In the genomic region with DNA sequence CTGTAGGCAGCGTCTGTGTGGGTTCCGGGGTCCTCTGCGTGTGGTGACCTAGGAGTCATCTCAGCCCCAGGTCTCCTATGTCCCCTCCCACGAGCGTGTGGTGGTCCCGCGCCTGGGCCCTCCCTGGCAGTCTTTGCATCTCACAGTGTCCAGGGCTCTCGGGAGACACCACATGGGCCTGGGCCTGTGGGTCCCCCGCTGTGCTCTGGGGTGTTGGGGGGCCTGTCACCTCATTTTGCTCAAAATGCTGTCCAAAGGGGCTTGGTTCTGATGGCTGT, we compare ENCODE assay signal across 19 cellular contexts. TPM values are rescaled to one million over a fixed set of nuclear protein-coding genes. Genes with fewer than 3 reads are reported as not detected.
DNase-seq lines count a peak whose midpoint lies in the region; ATAC-seq, FAIRE-seq and TF ChIP-seq lines count a peak whose summit lies in the region.
"Had no signal": no experiment of that assay in that cellular context is flagged by ENCODE, and none has a peak within 500 bp of the region (broad histone marks: within the 10 kb centered on the region; RNA-seq: fewer than 3 reads in every experiment).

No MANE protein-coding gene starts in this region.

- no peaks in the 10 kb centered on the region for H3K79me2 ChIP-seq in HepG2 (ENCODE audit: insufficient read depth, low read length)

- H3K36me3 Mint-ChIP-seq in T-helper 17 cell (ENCODE audit: low read depth): peaks cover 8% of the 10 kb centered on the region

- CTCF ChIA-PET in HepG2 (lab: Yijun Ruan, JAX; ENCODE audit: low intra/inter-chr PET ratio, low total read pairs): no interaction called here

- no peak overlapping the region for H3K23ac ChIP-seq in neuronal stem cell (ENCODE audit: low read depth, low read length, poor library complexity)

- no peak overlapping the region for H2BK5ac ChIP-seq in neuronal stem cell (ENCODE audit: low read length)

- H3K9ac ChIP-seq in colonic mucosa (ENCODE audit: low read depth in 2 of 2, low read length in 2 of 2) (no peak overlapping the region), HepG2 (ENCODE audit: insufficient read depth, low read depth, low read length) (no peak overlapping the region), neuronal stem cell (ENCODE audit: low read depth, low read length, poor library complexity) (no peak overlapping the region)
- H3K9ac ChIP-seq: GM23248 had no signal

- no peaks in the 10 kb centered on the region for H3K4me1 ChIP-seq in colonic mucosa
- no peaks in the 10 kb centered on the region for H3K4me1 ChIP-seq in HepG2 (ENCODE audit: insufficient read depth, low read length)
- no peaks in the 10 kb centered on the region for H3K4me1 ChIP-seq in neuronal stem cell (ENCODE audit: control insufficient read depth in 2 of 2, insufficient read depth in 1 of 2, low read depth in 1 of 2, low read length in 2 of 2)
- H3K4me1 ChIP-seq in testis: no peaks in the 10 kb centered on the region
- H3K4me1 ChIP-seq: BE2C, Caco-2, HAP-1 had no signal

- H3K27me3 ChIP-seq in colonic mucosa: no peaks in the 10 kb centered on the region
- H3K27me3 ChIP-seq in HepG2 (ENCODE audit: control insufficient read depth in 1 of 2, insufficient read depth in 2 of 2, low read length in 2 of 2): no peaks in the 10 kb centered on the region
- no peaks in the 10 kb centered on the region for H3K27me3 ChIP-seq in neuronal stem cell (ENCODE audit: control insufficient read depth in 3 of 3, insufficient read depth in 3 of 3, low read depth in 1 of 3, low read length in 3 of 3)
- H3K27me3 ChIP-seq in testis: no peaks in the 10 kb centered on the region
- H3K27me3 ChIP-seq: BE2C had no signal

- peak; percentile 12 for DNase-seq in colonic mucosa
- DNase-seq in HepG2 (ENCODE audit: low spot score): no peak
- DNase-seq in neuronal stem cell (ENCODE audit: low spot score): no peak
- peak; percentile 4 for DNase-seq in testis
- no peak for DNase-seq in T-helper 17 cell
- no peak for DNase-seq in C1 segment of cervical spinal cord (lab: John Stamatoyannopoulos, UW)
- DNase-seq: ACHN, BE2C, Caco-2, GM23248 had no signal

- BruUV-seq in HepG2 (replicated peaks; lab: Mats Ljungman, UMichigan): no TSS peak

- TF ChIP-seq POLR2A in HepG2 (IDR thresholded peaks at IDR 0.05; ENCODE audit: insufficient read depth in 1 of 2, low read depth in 2 of 2, low read length in 2 of 2): no peak
- TF ChIP-seq POLR2A in testis (IDR thresholded peaks at IDR 0.05): no peak

- H4K8ac ChIP-seq in neuronal stem cell (ENCODE audit: low read depth, low read length): no peak overlapping the region

- intact Hi-C loops in colonic mucosa (cut with DNase I): no loop called here
- intact Hi-C loops in HepG2 (cut with micrococcal nuclease; ENCODE audit: unreplicated experiment): no loop called here
- intact Hi-C loops in testis (cut with DNase I; ENCODE audit: low total_unique reads): no loop called here

- no peaks in the 10 kb centered on the region for H3K27me3 Mint-ChIP-seq in T-helper 17 cell
- H3K27me3 Mint-ChIP-seq: CD4-positive, alpha-beta T cell had no signal

- no peak overlapping the region for H3K4me3 Mint-ChIP-seq in T-helper 17 cell
- H3K4me3 Mint-ChIP-seq: CD4-positive, alpha-beta T cell had no signal

- H3K36me3 ChIP-seq in colonic mucosa (peaks cover 4% of the 10 kb centered on the region), HepG2 (replicated peaks in 1 of 2; ENCODE audit: control insufficient read depth in 1 of 2, insufficient read depth in 2 of 2, low read length in 2 of 2) (peaks cover 23 to 63% of the 10 kb centered on the region in 2 experiments), neuronal stem cell (replicated peaks in 1 of 2; ENCODE audit: control insufficient read depth in 2 of 2, insufficient read depth in 2 of 2, low read length in 2 of 2) (peaks cover 74 to 99% of the 10 kb centered on the region in 2 donors), testis (ENCODE audit: low read depth, missing control alignments) (no peaks in the 10 kb centered on the region)

- H3K4me3 ChIP-seq in colonic mucosa (no peak overlapping the region), HepG2 (replicated peaks in 1 of 3; ENCODE audit: insufficient read depth in 1 of 3, low read depth in 2 of 3, low read length in 3 of 3) (no peak overlapping the region), neuronal stem cell (ENCODE audit: low read length in 2 of 2) (no peak overlapping the region), testis (no peak overlapping the region)
- H3K4me3 ChIP-seq: GM23248, HAP-1 had no signal

- no peak overlapping the region for H4K91ac ChIP-seq in neuronal stem cell (ENCODE audit: low read depth, low read length, poor library complexity)

- TF ChIP-seq CTCF in colonic mucosa (IDR thresholded peaks at IDR 0.05) (no peak), HepG2 (CRISPR knock-in tag; IDR thresholded peaks at IDR 0.05) (no peak), testis (IDR thresholded peaks at IDR 0.05) (no peak)

- H2BK15ac ChIP-seq in neuronal stem cell (ENCODE audit: low read length): no peak overlapping the region

- no peak for TF ChIP-seq EP300 in HepG2 (IDR thresholded peaks at IDR 0.05; ENCODE audit: low read depth in 2 of 2, low read length in 2 of 2)
- TF ChIP-seq EP300 in HepG2 (CRISPR knock-in tag; IDR thresholded peaks at IDR 0.05; ENCODE audit: borderline replicate concordance): no peak

- H2AK5ac ChIP-seq in neuronal stem cell (ENCODE audit: low read depth, low read length): no peak overlapping the region

- no peak overlapping the region for H3K18ac ChIP-seq in neuronal stem cell (ENCODE audit: low read length)

- in situ Hi-C loops in HepG2 (cut with HindIII; ENCODE audit: extremely low pct_ligation_motif_present, low pct_unique_long_range_greater_than_20kb): no loop called here

- WGBS in HepG2 (ENCODE audit: low lambda C conversion rate): 100% methylated on average over 1 of the region's 9 CpGs
- no CpG with 5 or more reads among the region's 9 CpGs for WGBS in neuronal stem cell (ENCODE audit: extremely low coverage in 2 of 2, insufficient read length in 2 of 2, insufficient replicate concordance in 1 of 2), 2 donors
- WGBS in testis, 2 donors: 96% methylated on average over 9 of the region's 9 CpGs; no CpG with 5 or more reads in 1 of the 2 donors

- no peak overlapping the region for H3K4ac ChIP-seq in neuronal stem cell (ENCODE audit: low read length)

- H3K9me3 ChIP-seq in colonic mucosa (no peaks in the 10 kb centered on the region), HepG2 (ENCODE audit: low read length) (no peaks in the 10 kb centered on the region), neuronal stem cell (replicated peaks in 1 of 2; ENCODE audit: control insufficient read depth in 2 of 2, insufficient read depth in 1 of 2, low read depth in 1 of 2, low read length in 2 of 2) (peaks cover 0 to 5% of the 10 kb centered on the region in 2 donors), testis (no peaks in the 10 kb centered on the region), T-helper 17 cell (ENCODE audit: control insufficient read depth, low read length, poor library complexity, severe bottlenecking) (no peaks in the 10 kb centered on the region)
- H3K9me3 ChIP-seq: BE2C, Caco-2, HAP-1 had no signal

- no peak for TF ChIP-seq RAD21 in HepG2 (CRISPR knock-in tag; IDR thresholded peaks at IDR 0.05)

- H3K14ac ChIP-seq in neuronal stem cell (ENCODE audit: low read length): peak overlapping the region; percentile 21

- no peak overlapping the region for H2BK120ac ChIP-seq in neuronal stem cell (ENCODE audit: low read depth, low read length)

- H3K27ac Mint-ChIP-seq in T-helper 17 cell: no peak overlapping the region
- H3K27ac Mint-ChIP-seq: CD4-positive, alpha-beta T cell had no signal

- H3K4me1 Mint-ChIP-seq in T-helper 17 cell: no peaks in the 10 kb centered on the region

- no peak overlapping the region for H3K4me2 ChIP-seq in HepG2 (ENCODE audit: low read depth, low read length)
- no peak overlapping the region for H3K4me2 ChIP-seq in neuronal stem cell (ENCODE audit: insufficient read depth, low read length, poor library complexity, severe bottlenecking)

- H4K20me1 ChIP-seq in HepG2 (ENCODE audit: insufficient read depth, low read length): no peaks in the 10 kb centered on the region

- no peak for FAIRE-seq in HepG2 (lab: Jason Lieb, UNC)
- FAIRE-seq: A204.1, D721Med, G401.6, GM12891, GM19239 had no signal

- POLR2A ChIA-PET in HepG2 (lab: Yijun Ruan, JAX): no interaction called here

- ATAC-seq in HepG2: no peak
- ATAC-seq in T-helper 17 cell: no peak
- ATAC-seq in GM21717 (IDR thresholded peaks at IDR 0.05; ENCODE audit: unreplicated experiment): no peak

- H2AFZ ChIP-seq in HepG2 (ENCODE audit: low read length) (no peak overlapping the region), neuronal stem cell (ENCODE audit: low read length) (no peak overlapping the region)
- H2AFZ ChIP-seq: GM23248 had no signal

- no peak overlapping the region for H3K27ac ChIP-seq in colonic mucosa
- no peak overlapping the region for H3K27ac ChIP-seq in HepG2 (ENCODE audit: extremely low read length, insufficient read depth, low read length)
- H3K27ac ChIP-seq in neuronal stem cell (replicated peaks; ENCODE audit: low read length): no peak overlapping the region
- H3K27ac ChIP-seq in testis: no peak overlapping the region
- H3K27ac ChIP-seq: C4-2B, GM23248 had no signal

- peaks cover 5% of the 10 kb centered on the region for H3K79me1 ChIP-seq in neuronal stem cell (ENCODE audit: low read depth, low read length)

- no peak overlapping the region for H2BK12ac ChIP-seq in neuronal stem cell (ENCODE audit: low read length)

RNA-seq across cellular contexts. Expression of gene CEP72, which starts 27.1 kb away (rescaled TPM):
- total RNA-seq in colonic mucosa (10 to 100 TPM in 1 of 2 donors, 1 to 10 TPM in 1; 3.8 to 21.0 TPM), HepG2 (2016; rRNA removed; fragmentation: Illumina TruSeq; extraction: Trizol) (8.1 and 9.4 TPM in 2 replicates), testis (10 to 100 TPM; 19.8 to 31.2 TPM), T-helper 17 cell (10 to 100 TPM in 1 of 2 donors, 1 to 10 TPM in 1; 8.5 to 11.4 TPM)
- 11.3 and 14.4 TPM in 2 replicates for total RNA-seq in HepG2 (2016; cell fraction: cytosol; rRNA removed; fragmentation: Illumina TruSeq; extraction: Trizol; ENCODE audit: low read depth)
- total RNA-seq in HepG2 (2016; cell fraction: insoluble cytoplasmic fraction; rRNA removed; fragmentation: Illumina TruSeq; extraction: Trizol): 6.5 and 9.1 TPM in 2 replicates
- total RNA-seq in HepG2 (2016; cell fraction: membrane; rRNA removed; fragmentation: Illumina TruSeq; extraction: Trizol): 6.6 and 7.9 TPM in 2 replicates
- total RNA-seq in HepG2 (2016; cell fraction: nucleus; rRNA removed; fragmentation: Illumina TruSeq; extraction: Trizol): 11.4 and 12.2 TPM in 2 replicates
- polyA plus RNA-seq in HepG2 (2011; rRNA removed) (3.4 and 4.4 TPM in 2 replicates), testis (ENCODE audit: insufficient read depth, low read depth, low replicate concordance) (18.5 TPM)
- 1.9 and 3.9 TPM in 2 replicates for polyA plus RNA-seq in HepG2 (2011; cell fraction: cytosol; rRNA removed)
- 8.5 and 11.6 TPM in 2 replicates for polyA plus RNA-seq in HepG2 (2011; cell fraction: nucleus; rRNA removed)
- 1.8 and 3.2 TPM in 2 replicates for polyA plus RNA-seq in HepG2 (2012)
- 0.64 and 0.84 TPM in 2 replicates for polyA plus RNA-seq in HepG2 (2016; cell fraction: cytosol; fragmentation: Illumina TruSeq; extraction: Trizol; ENCODE audit: low read depth)
- polyA plus RNA-seq in HepG2 (2016; cell fraction: insoluble cytoplasmic fraction; fragmentation: Illumina TruSeq; extraction: Trizol; ENCODE audit: low read depth): 6.3 and 7.6 TPM in 2 replicates
- 1.9 and 2.0 TPM in 2 replicates for polyA plus RNA-seq in HepG2 (2016; cell fraction: membrane; fragmentation: Illumina TruSeq; extraction: Trizol; ENCODE audit: low read depth)
- 17.4 and 20.5 TPM in 2 replicates for polyA plus RNA-seq in HepG2 (2016; cell fraction: nucleus; fragmentation: Illumina TruSeq; extraction: Trizol; ENCODE audit: insufficient read depth, low read depth)
- 15.4 and 136 TPM in 2 replicates for polyA minus RNA-seq in HepG2 (2011; rRNA and poly(A)+ RNA removed; ENCODE audit: low replicate concordance)
- polyA minus RNA-seq in HepG2 (2011; cell fraction: cytosol; rRNA and poly(A)+ RNA removed): 3.4 and 4.0 TPM in 2 replicates
- polyA minus RNA-seq in HepG2 (2011; cell fraction: nucleus; rRNA and poly(A)+ RNA removed): 13.1 and 17.0 TPM in 2 replicates
- polyA plus RNA-seq in neuronal stem cell (2013, experiment 1 of 2): 6.8 TPM
- polyA plus RNA-seq in neuronal stem cell (2013, experiment 2 of 2): 6.1 TPM

RNA-seq across cellular contexts. Expression of gene TPPP, which starts 54.0 kb away (rescaled TPM):
- 1 to 10 TPM; 1.7 to 4.0 TPM for total RNA-seq in colonic mucosa
- 0.04 TPM in 1 of 2 replicates, not detected in the other for total RNA-seq in HepG2 (2016; rRNA removed; fragmentation: Illumina TruSeq; extraction: Trizol)
- total RNA-seq in HepG2 (2016; cell fraction: cytosol; rRNA removed; fragmentation: Illumina TruSeq; extraction: Trizol; ENCODE audit: low read depth): not detected in 2 replicates
- 0.04 TPM in 1 of 2 replicates, not detected in the other for total RNA-seq in HepG2 (2016; cell fraction: insoluble cytoplasmic fraction; rRNA removed; fragmentation: Illumina TruSeq; extraction: Trizol)
- total RNA-seq in HepG2 (2016; cell fraction: membrane; rRNA removed; fragmentation: Illumina TruSeq; extraction: Trizol): 0.03 TPM in 1 of 2 replicates, not detected in the other
- not detected in 2 replicates for total RNA-seq in HepG2 (2016; cell fraction: nucleus; rRNA removed; fragmentation: Illumina TruSeq; extraction: Trizol)
- polyA plus RNA-seq in HepG2 (2011; rRNA removed): 0.05 and 0.07 TPM in 2 replicates
- 0.04 and 0.07 TPM in 2 replicates for polyA plus RNA-seq in HepG2 (2011; cell fraction: cytosol; rRNA removed)
- polyA plus RNA-seq in HepG2 (2011; cell fraction: nucleus; rRNA removed): 0.07 and 0.16 TPM in 2 replicates
- 0.17 and 0.20 TPM in 2 replicates for polyA plus RNA-seq in HepG2 (2012)
- polyA plus RNA-seq in HepG2 (2016; cell fraction: cytosol; fragmentation: Illumina TruSeq; extraction: Trizol; ENCODE audit: low read depth): not detected in 2 replicates
- 0.05 TPM in 1 of 2 replicates, not detected in the other for polyA plus RNA-seq in HepG2 (2016; cell fraction: insoluble cytoplasmic fraction; fragmentation: Illumina TruSeq; extraction: Trizol; ENCODE audit: low read depth)
- not detected in 2 replicates for polyA plus RNA-seq in HepG2 (2016; cell fraction: membrane; fragmentation: Illumina TruSeq; extraction: Trizol; ENCODE audit: low read depth)
- not detected in 2 replicates for polyA plus RNA-seq in HepG2 (2016; cell fraction: nucleus; fragmentation: Illumina TruSeq; extraction: Trizol; ENCODE audit: insufficient read depth, low read depth)
- 0.24 and 0.28 TPM in 2 replicates for polyA minus RNA-seq in HepG2 (2011; rRNA and poly(A)+ RNA removed; ENCODE audit: low replicate concordance)
- 0.10 and 0.18 TPM in 2 replicates for polyA minus RNA-seq in HepG2 (2011; cell fraction: cytosol; rRNA and poly(A)+ RNA removed)
- polyA minus RNA-seq in HepG2 (2011; cell fraction: nucleus; rRNA and poly(A)+ RNA removed): 0.12 TPM in 1 of 2 replicates, not detected in the other
- 2.2 TPM for polyA plus RNA-seq in neuronal stem cell (2013, experiment 1 of 2)
- polyA plus RNA-seq in neuronal stem cell (2013, experiment 2 of 2): 2.1 TPM
- 1 to 10 TPM; 2.9 to 5.7 TPM for total RNA-seq in testis
- 3.8 TPM for polyA plus RNA-seq in testis (ENCODE audit: insufficient read depth, low read depth, low replicate concordance)
- total RNA-seq in T-helper 17 cell: 10 to 100 TPM; 17.3 to 35.4 TPM
- total RNA-seq: GM23248 had no signal
- polyA plus RNA-seq: GM23248 had no signal

Comparison
In these comparisons a context has a peak if more than half of its experiments do, and no peak if none do; other contexts are left out.
1. DNase-seq: peak in colonic mucosa (single experiment) and testis (single experiment); none in HepG2 (single experiment), neuronal stem cell (single experiment), T-helper 17 cell (0 of 3) and C1 segment of cervical spinal cord (0 of 14).